ENCODE assay signal across 8 cellular contexts in genomic region chrX:122545778-122546177, GRCh38.
"Had no signal": no experiment of that assay in that cellular context is flagged by ENCODE, and none has a peak within 500 bp of the region (broad histone marks: within the 10 kb centered on the region; RNA-seq: fewer than 3 reads in every experiment).

No MANE protein-coding gene starts in this region.

- H3K4me3 ChIP-seq: GM12878 had no signal

- ATAC-seq: GM12878 had no signal

- FAIRE-seq: G401.6, GM12878, GM12891, GM12892, GM18507, GM19239 had no signal

- DNase-seq: GDM1, GF-D8 had no signal
